In genomic region chr6:26593278-26594127, GRCh38 we compare ENCODE assay signal across 26 cellular contexts. TPM values are rescaled to one million over a fixed set of nuclear protein-coding genes. Genes with fewer than 3 reads are reported as not detected.
DNase-seq lines count a peak whose midpoint lies in the region; ATAC-seq and TF ChIP-seq lines count a peak whose summit lies in the region.
"Had no signal": no experiment of that assay in that cellular context is flagged by ENCODE, and none has a peak within 500 bp of the region (broad histone marks: within the 10 kb centered on the region; RNA-seq: fewer than 3 reads in every experiment).

No MANE protein-coding gene starts in this region.

- H3K4me3 ChIP-seq in ectodermal cell (ENCODE audit: insufficient read depth, low read depth, low read length) (peak overlapping the region; percentile 32), trophoblast cell (ENCODE audit: low read depth, low read length) (no peak overlapping the region), stomach (no peak overlapping the region), A673 (ENCODE audit: low read depth, low read length, poor library complexity, severe bottlenecking) (no peak overlapping the region)
- H3K4me3 ChIP-seq: pancreas, PC-9, uterus had no signal

- no peak for TF ChIP-seq POLR2A in stomach (IDR thresholded peaks at IDR 0.05)

- H4K8ac ChIP-seq in trophoblast cell (ENCODE audit: low read depth, low read length): no peak overlapping the region

- H4K91ac ChIP-seq in trophoblast cell (ENCODE audit: low read depth, low read length): no peak overlapping the region

- no TSS peak for BruUV-seq in A673 (replicated peaks; lab: Mats Ljungman, UMichigan)

- H2BK120ac ChIP-seq in trophoblast cell (ENCODE audit: insufficient read depth, low read length, poor library complexity): no peak overlapping the region

- peak; percentile 23 for DNase-seq in activated CD4-positive, alpha-beta T cell treated with anti-CD3 and anti-CD28 coated beads for 48 hours
- no peak for DNase-seq in activated CD4-positive, alpha-beta T cell treated with anti-CD3 and anti-CD28 coated beads for 4 hours
- DNase-seq in NCI-H146 treated with DMSO at 0.1 percent for 48 hours (lab: John Stamatoyannopoulos, UW; ENCODE audit: unreplicated experiment): peak; percentile 16
- DNase-seq in trophoblast cell: no peak
- DNase-seq in stomach: no peak
- DNase-seq in A673 (ENCODE audit: low spot score): no peak
- DNase-seq: activated B cell treated with CpG ODN at 0.5 μM for 24 hours; activated CD4-positive, alpha-beta memory T cell treated with anti-CD3 and anti-CD28 coated beads, Interleukin-2, amount 10 ng/mL, durations not matched to agents 7 days and 5 days; activated naive CD4-positive, alpha-beta T cell treated with anti-CD3 and anti-CD28 coated beads, Interleukin-2, amount 50 U/mL, for 16 hours; effector CD8-positive, alpha-beta T cell; naive thymus-derived CD8-positive, alpha-beta T cell; NCI-H1417 treated with DMSO at 0.1 percent for 48 hours; NCI-H2171; NCI-H774; pancreas; PC-9; right cardiac atrium; SIG-M5; stimulated activated CD4-positive, alpha-beta T cell treated with anti-CD3 and anti-CD28 coated beads, Interleukin-15, amount 100 ng/mL, for 24 hours; substantia nigra; T-helper 2 cell; uterus had no signal

- H3K9ac ChIP-seq in trophoblast cell (ENCODE audit: low read length): no peak overlapping the region

- H3K9me3 ChIP-seq in ectodermal cell (ENCODE audit: control insufficient read depth, low read length) (no peaks in the 10 kb centered on the region), trophoblast cell (ENCODE audit: insufficient read depth, low read depth, low read length) (no peaks in the 10 kb centered on the region), stomach (no peaks in the 10 kb centered on the region), A673 (ENCODE audit: low read depth, low read length, poor library complexity, severe bottlenecking) (no peaks in the 10 kb centered on the region)
- H3K9me3 ChIP-seq: pancreas, uterus had no signal

- H3K4ac ChIP-seq in trophoblast cell (ENCODE audit: low read depth, low read length): no peak overlapping the region

- H3K4me1 ChIP-seq in ectodermal cell (ENCODE audit: control insufficient read depth, insufficient read depth, low read length) (no peaks in the 10 kb centered on the region), trophoblast cell (ENCODE audit: control insufficient read depth in 1 of 2, insufficient read depth in 2 of 2, low read length in 2 of 2) (peaks cover 3 to 9% of the 10 kb centered on the region in 2 experiments), stomach (peaks cover 9 to 31% (median 22%) of the 10 kb centered on the region in 4 donors), A673 (ENCODE audit: insufficient read depth, low read length, poor library complexity, severe bottlenecking) (peaks cover 7% of the 10 kb centered on the region)

- intact Hi-C loops in stomach (cut with DNase I; ENCODE audit: low total_unique reads) (loop anchor here (10.0 kb wide), 1 partner anchor 249 kb away; no protein-coding TSS in a partner anchor), A673 (cut with micrococcal nuclease; ENCODE audit: unreplicated experiment) (loop anchor here (2.0 kb wide), 2 partner anchors 17 to 419 kb away; no protein-coding TSS in a partner anchor)

- no peak overlapping the region for H2AK5ac ChIP-seq in trophoblast cell (ENCODE audit: low read length)

- POLR2A ChIA-PET in A673 (lab: Charles Lee; ENCODE audit: low non-redundant PET): no interaction called here

- H3K79me1 ChIP-seq in trophoblast cell (ENCODE audit: low read length): peaks cover 5% of the 10 kb centered on the region

- peaks cover 6% of the 10 kb centered on the region for H3K79me2 ChIP-seq in trophoblast cell (ENCODE audit: control insufficient read depth, insufficient read depth, low read length, poor library complexity)

- TF ChIP-seq EP300 in stomach (IDR thresholded peaks at IDR 0.05): no peak

- ATAC-seq in HG03095 (IDR thresholded peaks at IDR 0.05; ENCODE audit: unreplicated experiment): no peak
- ATAC-seq: esophagus mucosa; left lobe of liver; naive thymus-derived CD8-positive, alpha-beta T cell; pancreas; right cardiac atrium had no signal

- peak overlapping the region; percentile 41 for H3K4me2 ChIP-seq in trophoblast cell (ENCODE audit: low read length)
- H3K4me2 ChIP-seq: PC-9 had no signal

- H2BK5ac ChIP-seq in trophoblast cell (ENCODE audit: low read depth, low read length, poor library complexity): no peak overlapping the region

- peaks cover 24% of the 10 kb centered on the region for H3K27me3 ChIP-seq in ectodermal cell (ENCODE audit: control insufficient read depth, insufficient read depth, low read length, poor library complexity, severe bottlenecking)
- H3K27me3 ChIP-seq in trophoblast cell (ENCODE audit: insufficient read depth, low read length): no peaks in the 10 kb centered on the region
- peaks cover 0 to 60% (median 17%) of the 10 kb centered on the region in 3 donors for H3K27me3 ChIP-seq in stomach
- no peaks in the 10 kb centered on the region for H3K27me3 ChIP-seq in A673 (replicated peaks; ENCODE audit: insufficient read depth, low read depth, low read length, poor library complexity)

- no peak overlapping the region for H2AFZ ChIP-seq in trophoblast cell (ENCODE audit: insufficient read depth, low read length, poor library complexity)
- H2AFZ ChIP-seq: PC-9 had no signal

- H3K36me3 ChIP-seq in ectodermal cell (ENCODE audit: control insufficient read depth, insufficient read depth, low read length) (peaks cover 5% of the 10 kb centered on the region), trophoblast cell (ENCODE audit: control insufficient read depth in 1 of 2, insufficient read depth in 2 of 2, low read length in 2 of 2) (peaks cover 7 to 8% of the 10 kb centered on the region in 2 experiments), stomach (peaks cover 0 to 8% (median 6%) of the 10 kb centered on the region in 4 donors), A673 (ENCODE audit: insufficient read depth, low read length, poor library complexity, severe bottlenecking) (peaks cover 5% of the 10 kb centered on the region)
- H3K36me3 ChIP-seq: uterus had no signal

- no peak overlapping the region for H4K12ac ChIP-seq in trophoblast cell (ENCODE audit: low read depth, low read length)

- no peak overlapping the region for H3K23ac ChIP-seq in trophoblast cell (ENCODE audit: low read length)

- no peak overlapping the region for H3K14ac ChIP-seq in trophoblast cell (ENCODE audit: low read length)

- TF ChIP-seq CTCF in stomach (IDR thresholded peaks at IDR 0.05): no peak
- no peak for TF ChIP-seq CTCF in A673 (conservative IDR thresholded peaks at IDR 0.05; ENCODE audit: low read depth, low read length)

- CTCF ChIA-PET in A673 (lab: Charles Lee): interaction anchor here (1.0 kb wide), 1 partner anchor 252 kb away, joined by 3 read pairs; no protein-coding TSS in a partner anchor

- H3K18ac ChIP-seq in trophoblast cell (ENCODE audit: low read length): no peak overlapping the region

- 44 to 45% methylated on average over 20 of the region's 20 CpGs for WGBS in ectodermal cell, 2 experiments
- WGBS in trophoblast cell (ENCODE audit: extremely low coverage, insufficient coverage, insufficient read length): no CpG with 5 or more reads among the region's 20 CpGs
- 25 to 46% (median 35%) methylated on average over 20 of the region's 20 CpGs for WGBS in stomach, 5 donors

- no peak overlapping the region for H2BK12ac ChIP-seq in trophoblast cell (ENCODE audit: low read length)

- no peak overlapping the region for H3K27ac ChIP-seq in ectodermal cell (ENCODE audit: insufficient read depth, low read depth, low read length, poor library complexity, severe bottlenecking)
- H3K27ac ChIP-seq in trophoblast cell (ENCODE audit: low read depth, low read length): no peak overlapping the region
- H3K27ac ChIP-seq in stomach: no peak overlapping the region
- no peak overlapping the region for H3K27ac ChIP-seq in A673 (ENCODE audit: low read depth, low read length, poor library complexity, severe bottlenecking)
- H3K27ac ChIP-seq: pancreas, PC-9, uterus had no signal

RNA-seq across cellular contexts. Expression of gene ABT1, which starts 3.2 kb away (rescaled TPM):
- 17.3 TPM for polyA plus RNA-seq in ectodermal cell (2013, experiment 1 of 4)
- polyA plus RNA-seq in ectodermal cell (2013, experiment 2 of 4): 18.4 TPM
- 15.8 TPM for polyA plus RNA-seq in ectodermal cell (2013, experiment 3 of 4)
- polyA plus RNA-seq in ectodermal cell (2013, experiment 4 of 4): 17.1 TPM
- 18.2 and 18.3 TPM in 2 replicates for polyA plus RNA-seq in trophoblast cell (2013)
- total RNA-seq in stomach: 10 to 100 TPM in 3 of 5 donors, 1 to 10 TPM in 1, not detected in 1; 7.2 to 16.9 (median 14.0) TPM
- polyA plus RNA-seq in stomach: 10 to 100 TPM; 12.6 to 18.0 (median 15.1) TPM
- total RNA-seq in A673 (2021): 17.4 and 18.1 TPM in 2 replicates

RNA-seq across cellular contexts. Expression of gene HMGN4, which starts 55.3 kb away (rescaled TPM):
- polyA plus RNA-seq in ectodermal cell (2013, experiment 1 of 4): 76.9 TPM
- polyA plus RNA-seq in ectodermal cell (2013, experiment 2 of 4): 71.1 TPM
- 73.8 TPM for polyA plus RNA-seq in ectodermal cell (2013, experiment 3 of 4)
- polyA plus RNA-seq in ectodermal cell (2013, experiment 4 of 4): 79.7 TPM
- 24.2 and 24.8 TPM in 2 replicates for polyA plus RNA-seq in trophoblast cell (2013)
- total RNA-seq in stomach: 10 to 100 TPM; 11.3 to 96.0 (median 66.1) TPM
- polyA plus RNA-seq in stomach: 10 to 100 TPM; 22.4 to 46.3 (median 29.2) TPM
- 55.9 and 58.6 TPM in 2 replicates for total RNA-seq in A673 (2021)

Comparison
In these comparisons a context has a peak if more than half of its experiments do, and no peak if none do; other contexts are left out.
1. DNase-seq: peak in activated CD4-positive, alpha-beta T cell treated with anti-CD3 and anti-CD28 coated beads for 48 hours (single experiment) and NCI-H146 treated with DMSO at 0.1 percent for 48 hours (single experiment); none in activated CD4-positive, alpha-beta T cell treated with anti-CD3 and anti-CD28 coated beads for 4 hours (0 of 2), trophoblast cell (0 of 2), stomach (single experiment) and A673 (single experiment).